2 cellular contexts compared by ENCODE assay signal in genomic region chr3:41140242-41140641, GRCh38.
TF ChIP-seq lines count a peak whose summit lies in the region.

No MANE protein-coding gene starts in this region.

TF ChIP-seq in GM23338, 12 proteins besides CTCF, POLR2A, EP300 and RAD21:
- TF ChIP-seq POLR2AphosphoS5 (IDR thresholded peaks at IDR 0.05; ENCODE audit: low read depth), result no peak
- TF ChIP-seq ETS1 (IDR thresholded peaks at IDR 0.05), result no peak
- TF ChIP-seq EZH2 (IDR thresholded peaks at IDR 0.05; ENCODE audit: low read depth, unreplicated experiment), result no peak
- no peak for TF ChIP-seq NANOG (IDR thresholded peaks at IDR 0.05; ENCODE audit: borderline replicate concordance)
- no peak for TF ChIP-seq CREB1 (CRISPR knock-in tag; IDR thresholded peaks at IDR 0.05; ENCODE audit: low read depth)
- TF ChIP-seq, protein P1, sequence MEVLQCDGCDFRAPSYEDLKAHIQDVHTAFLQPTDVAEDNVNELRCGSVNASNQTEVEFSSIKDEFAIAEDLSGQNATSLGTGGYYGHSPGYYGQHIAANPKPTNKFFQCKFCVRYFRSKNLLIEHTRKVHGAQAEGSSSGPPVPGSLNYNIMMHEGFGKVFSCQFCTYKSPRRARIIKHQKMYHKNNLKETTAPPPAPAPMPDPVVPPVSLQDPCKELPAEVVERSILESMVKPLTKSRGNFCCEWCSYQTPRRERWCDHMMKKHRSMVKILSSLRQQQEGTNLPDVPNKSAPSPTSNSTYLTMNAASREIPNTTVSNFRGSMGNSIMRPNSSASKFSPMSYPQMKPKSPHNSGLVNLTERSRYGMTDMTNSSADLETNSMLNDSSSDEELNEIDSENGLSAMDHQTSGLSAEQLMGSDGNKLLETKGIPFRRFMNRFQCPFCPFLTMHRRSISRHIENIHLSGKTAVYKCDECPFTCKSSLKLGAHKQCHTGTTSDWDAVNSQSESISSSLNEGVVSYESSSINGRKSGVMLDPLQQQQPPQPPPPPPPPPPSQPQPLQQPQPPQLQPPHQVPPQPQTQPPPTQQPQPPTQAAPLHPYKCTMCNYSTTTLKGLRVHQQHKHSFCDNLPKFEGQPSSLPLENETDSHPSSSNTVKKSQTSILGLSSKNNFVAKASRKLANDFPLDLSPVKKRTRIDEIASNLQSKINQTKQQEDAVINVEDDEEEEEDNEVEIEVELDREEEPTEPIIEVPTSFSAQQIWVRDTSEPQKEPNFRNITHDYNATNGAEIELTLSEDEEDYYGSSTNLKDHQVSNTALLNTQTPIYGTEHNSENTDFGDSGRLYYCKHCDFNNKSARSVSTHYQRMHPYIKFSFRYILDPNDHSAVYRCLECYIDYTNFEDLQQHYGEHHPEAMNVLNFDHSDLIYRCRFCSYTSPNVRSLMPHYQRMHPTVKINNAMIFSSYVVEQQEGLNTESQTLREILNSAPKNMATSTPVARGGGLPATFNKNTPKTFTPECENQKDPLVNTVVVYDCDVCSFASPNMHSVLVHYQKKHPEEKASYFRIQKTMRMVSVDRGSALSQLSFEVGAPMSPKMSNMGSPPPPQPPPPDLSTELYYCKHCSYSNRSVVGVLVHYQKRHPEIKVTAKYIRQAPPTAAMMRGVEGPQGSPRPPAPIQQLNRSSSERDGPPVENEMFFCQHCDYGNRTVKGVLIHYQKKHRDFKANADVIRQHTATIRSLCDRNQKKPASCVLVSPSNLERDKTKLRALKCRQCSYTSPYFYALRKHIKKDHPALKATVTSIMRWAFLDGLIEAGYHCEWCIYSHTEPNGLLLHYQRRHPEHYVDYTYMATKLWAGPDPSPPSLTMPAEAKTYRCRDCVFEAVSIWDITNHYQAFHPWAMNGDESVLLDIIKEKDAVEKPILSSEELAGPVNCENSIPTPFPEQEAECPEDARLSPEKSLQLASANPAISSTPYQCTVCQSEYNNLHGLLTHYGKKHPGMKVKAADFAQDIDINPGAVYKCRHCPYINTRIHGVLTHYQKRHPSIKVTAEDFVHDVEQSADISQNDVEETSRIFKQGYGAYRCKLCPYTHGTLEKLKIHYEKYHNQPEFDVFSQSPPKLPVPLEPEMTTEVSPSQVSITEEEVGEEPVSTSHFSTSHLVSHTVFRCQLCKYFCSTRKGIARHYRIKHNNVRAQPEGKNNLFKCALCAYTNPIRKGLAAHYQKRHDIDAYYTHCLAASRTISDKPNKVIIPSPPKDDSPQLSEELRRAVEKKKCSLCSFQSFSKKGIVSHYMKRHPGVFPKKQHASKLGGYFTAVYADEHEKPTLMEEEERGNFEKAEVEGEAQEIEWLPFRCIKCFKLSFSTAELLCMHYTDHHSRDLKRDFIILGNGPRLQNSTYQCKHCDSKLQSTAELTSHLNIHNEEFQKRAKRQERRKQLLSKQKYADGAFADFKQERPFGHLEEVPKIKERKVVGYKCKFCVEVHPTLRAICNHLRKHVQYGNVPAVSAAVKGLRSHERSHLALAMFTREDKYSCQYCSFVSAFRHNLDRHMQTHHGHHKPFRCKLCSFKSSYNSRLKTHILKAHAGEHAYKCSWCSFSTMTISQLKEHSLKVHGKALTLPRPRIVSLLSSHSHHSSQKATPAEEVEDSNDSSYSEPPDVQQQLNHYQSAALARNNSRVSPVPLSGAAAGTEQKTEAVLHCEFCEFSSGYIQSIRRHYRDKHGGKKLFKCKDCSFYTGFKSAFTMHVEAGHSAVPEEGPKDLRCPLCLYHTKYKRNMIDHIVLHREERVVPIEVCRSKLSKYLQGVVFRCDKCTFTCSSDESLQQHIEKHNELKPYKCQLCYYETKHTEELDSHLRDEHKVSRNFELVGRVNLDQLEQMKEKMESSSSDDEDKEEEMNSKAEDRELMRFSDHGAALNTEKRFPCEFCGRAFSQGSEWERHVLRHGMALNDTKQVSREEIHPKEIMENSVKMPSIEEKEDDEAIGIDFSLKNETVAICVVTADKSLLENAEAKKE (CRISPR knock-in tag; IDR thresholded peaks at IDR 0.05), result no peak

TF ChIP-seq in H1, 55 proteins besides CTCF, POLR2A, EP300 and RAD21:
- TF ChIP-seq CBX8 (IDR thresholded peaks at IDR 0.05; ENCODE audit: borderline replicate concordance, low read depth, low read length) (no peak), RNF2 (IDR thresholded peaks at IDR 0.05; ENCODE audit: borderline replicate concordance, low read depth, low read length, missing control alignments, poor library complexity, severe bottlenecking) (no peak), GTF2F1 (IDR thresholded peaks at IDR 0.05; ENCODE audit: borderline replicate concordance, low read depth, low read length) (no peak)
TF ChIP-seq in H1: peak in this region for 0.
